8 cellular contexts compared by ENCODE assay signal in the genomic region with DNA sequence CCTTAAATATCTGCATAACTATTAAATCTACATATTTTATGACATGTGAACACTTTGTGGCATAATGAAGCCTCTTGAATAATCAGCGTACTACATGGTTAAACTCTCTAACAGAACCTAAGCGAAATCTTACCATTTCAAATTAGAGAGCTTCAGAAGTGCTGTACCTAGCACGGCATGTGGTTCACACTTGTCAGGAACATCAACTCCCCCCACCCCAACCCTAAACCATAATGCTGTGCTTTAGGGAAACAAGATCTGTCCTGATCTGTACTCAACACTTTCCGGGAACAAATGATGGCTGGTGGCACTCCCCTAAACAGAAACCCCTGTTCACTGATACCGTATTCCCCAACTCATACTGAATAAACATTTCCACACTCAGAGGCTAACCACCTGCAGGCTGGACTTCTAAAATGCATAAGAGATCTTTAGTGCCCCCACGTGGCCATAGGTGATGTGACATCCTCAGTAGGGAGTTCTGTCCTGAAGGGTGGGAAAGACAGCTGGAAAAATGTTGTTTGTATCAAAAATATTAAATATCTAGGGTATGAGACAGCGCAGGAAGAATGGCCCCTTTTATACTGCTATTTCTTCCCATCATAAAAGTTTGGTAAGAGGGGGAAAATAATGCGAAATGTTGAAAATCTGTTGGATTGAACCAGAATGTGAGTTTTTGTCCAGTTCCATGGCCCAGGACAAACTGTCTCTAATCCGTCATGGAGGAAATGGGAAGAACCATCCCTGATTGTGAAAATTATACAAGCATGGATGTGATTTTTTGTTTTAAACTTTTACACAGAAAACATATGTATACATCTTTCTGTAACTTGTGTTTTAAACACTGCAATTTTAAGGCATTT.
DNase-seq lines count a peak whose midpoint lies in the region; ATAC-seq and TF ChIP-seq lines count a peak whose summit lies in the region.

No MANE protein-coding gene starts in this region.

- H3K4me1 Mint-ChIP-seq in glutamatergic neuron (ENCODE audit: low read depth, unreplicated experiment): peaks cover 10% of the 10 kb centered on the region

- H3K4me1 ChIP-seq in aorta (ENCODE audit: control insufficient read depth in 1 of 2, insufficient read depth in 2 of 2, low read length in 2 of 2): no peaks in the 10 kb centered on the region

- no peaks in the 10 kb centered on the region for H3K27me3 Mint-ChIP-seq in glutamatergic neuron (ENCODE audit: unreplicated experiment)

- H3K4me3 ChIP-seq in MG63 (no peak overlapping the region), aorta (ENCODE audit: low read length in 2 of 2) (no peak overlapping the region)

- intact Hi-C loops in aorta (cut with DNase I): loop anchor here (10.0 kb wide), 1 partner anchor 374 kb away; no protein-coding TSS in a partner anchor

- no peak overlapping the region for H3K27ac Mint-ChIP-seq in glutamatergic neuron (ENCODE audit: unreplicated experiment)

- H3K36me3 Mint-ChIP-seq in glutamatergic neuron (ENCODE audit: unreplicated experiment): no peaks in the 10 kb centered on the region

- H3K36me3 ChIP-seq in MG63: 0 out of 2 replicates have a peak, but pooled peaks cover 4% of the 10 kb centered on the region
- no peaks in the 10 kb centered on the region for H3K36me3 ChIP-seq in aorta (ENCODE audit: control insufficient read depth in 1 of 2, insufficient read depth in 2 of 2, low read length in 1 of 2)

- no peaks in the 10 kb centered on the region for H3K9me3 Mint-ChIP-seq in glutamatergic neuron (ENCODE audit: unreplicated experiment)

- in situ Hi-C loops in SK-MEL-5 (cut with HindIII; ENCODE audit: low pct_unique_long_range_greater_than_20kb, low sequenced_read_pairs): no loop called here

- H3K4me3 Mint-ChIP-seq in glutamatergic neuron (ENCODE audit: unreplicated experiment): peak overlapping the region; percentile 27

- WGBS in aorta, 2 donors: 25 to 27% methylated on average over 9 of the region's 9 CpGs

- ATAC-seq in aorta (ENCODE audit: low FRiP score) (peak; percentile 80), HG03159 (IDR thresholded peaks at IDR 0.05; ENCODE audit: unreplicated experiment) (no peak)

- H3K9me3 ChIP-seq in MG63 (peaks cover 3% of the 10 kb centered on the region), aorta (ENCODE audit: control insufficient read depth, low read length) (no peaks in the 10 kb centered on the region)

- peak; percentile 85 for TF ChIP-seq CTCF in glutamatergic neuron (IDR thresholded peaks at IDR 0.05; ENCODE audit: partially characterized antibody, unreplicated experiment)

- DNase-seq in GF-D8 (lab: John Stamatoyannopoulos, UW) (peak; percentile 29), MG63 (peak; percentile 45), SK-MEL-5 (ENCODE audit: low read depth, low spot score) (peak; percentile 76), glutamatergic neuron (peak; percentile 77), pons (ENCODE audit: low spot score) (peak; percentile 91), aorta (peak in 1 of 2 donors; percentile 62)
- peak; percentile 53 for DNase-seq in activated naive CD4-positive, alpha-beta T cell treated with anti-CD3 and anti-CD28 coated beads, Interleukin-2, amount 50 U/mL, for 16 hours

- no peak overlapping the region for H3K27ac ChIP-seq in aorta (ENCODE audit: low read depth in 1 of 2, low read length in 2 of 2)

- 0 out of 2 replicates have a peak, but pooled peaks cover 3% of the 10 kb centered on the region for H3K27me3 ChIP-seq in MG63
- H3K27me3 ChIP-seq in aorta (ENCODE audit: control insufficient read depth in 1 of 2, insufficient read depth in 2 of 2, low read length in 1 of 2): no peaks in the 10 kb centered on the region
